15 cellular contexts compared by ENCODE assay signal in genomic region chr10:103683851-103684250, GRCh38.
DNase-seq lines count a peak whose midpoint lies in the region; ATAC-seq and TF ChIP-seq lines count a peak whose summit lies in the region.
"Had no signal": no experiment of that assay in that cellular context is flagged by ENCODE, and none has a peak within 500 bp of the region (broad histone marks: within the 10 kb centered on the region; RNA-seq: fewer than 3 reads in every experiment).

No MANE protein-coding gene starts in this region.

- CTCF ChIA-PET in PC-3 (lab: Charles Lee): no interaction called here

- no TSS peak for BruUV-seq in PC-3 (replicated peaks; lab: Mats Ljungman, UMichigan)

- no peak overlapping the region for H3K4me3 ChIP-seq in PC-3 (ENCODE audit: low read length)

- H3K9ac ChIP-seq in H9 (ENCODE audit: extremely low read depth, insufficient read length, low read length) (no peak overlapping the region), PC-3 (ENCODE audit: low read length) (no peak overlapping the region)

- no peak overlapping the region for H3K14ac ChIP-seq in H9 (ENCODE audit: insufficient read depth, low read length)

- H3K27me3 ChIP-seq in H9 (ENCODE audit: insufficient read depth, low read length): no peaks in the 10 kb centered on the region
- H3K27me3 ChIP-seq in PC-3 (ENCODE audit: low read length): no peaks in the 10 kb centered on the region

- no peak overlapping the region for H2BK5ac ChIP-seq in H9 (ENCODE audit: insufficient read length, low read length)

- no peaks in the 10 kb centered on the region for H3K9me3 ChIP-seq in H9 (ENCODE audit: control insufficient read depth, low read depth, low read length)
- no peaks in the 10 kb centered on the region for H3K9me3 ChIP-seq in PC-3 (ENCODE audit: low read length)

- no peak overlapping the region for H3K23ac ChIP-seq in H9 (ENCODE audit: insufficient read length, low read depth, low read length)

- POLR2A ChIA-PET in PC-3 (lab: Charles Lee; ENCODE audit: unreplicated experiment): no interaction called here

- intact Hi-C loops in dendritic cell treated with granulocyte-macrophage colony-stimulating factor and Interleukin-4, amounts not matched to agents 40 ng/mL and 50 ng/mL, for 4 days (cut with micrococcal nuclease): no loop called here
- intact Hi-C loops in PC-3 (cut with micrococcal nuclease): no loop called here

- H4K20me1 ChIP-seq in H9 (ENCODE audit: control insufficient read depth, insufficient read depth, insufficient read length): no peaks in the 10 kb centered on the region
- H4K20me1 ChIP-seq in PC-3 (ENCODE audit: low read length): no peaks in the 10 kb centered on the region

- H3K9me2 ChIP-seq in PC-3 (replicated peaks; ENCODE audit: low read length): no peaks in the 10 kb centered on the region

- DNase-seq in CD1c-positive myeloid dendritic cell (ENCODE audit: extremely low spot score): peak; percentile 30
- peak; percentile 47 for DNase-seq in H9
- no peak for DNase-seq in progenitor cell of endocrine pancreas (ENCODE audit: low spot score, unreplicated experiment)
- DNase-seq in germinal center (ENCODE audit: low spot score): no peak
- DNase-seq in activated CD4-positive, alpha-beta T cell treated with anti-CD3 and anti-CD28 coated beads for 1 hour: no peak
- no peak for DNase-seq in PC-3
- DNase-seq: AML-193; CD8-positive, alpha-beta T cell; MM.1S; NCI-H1417 treated with DMSO at 0.1 percent for 48 hours; NCI-H446; NCI-H748 treated with DMSO at 0.1 percent for 48 hours had no signal

- H3K36me3 Mint-ChIP-seq in H9 (ENCODE audit: insufficient read depth in 1 of 3, low read depth in 3 of 3) (no peaks in the 10 kb centered on the region), progenitor cell of endocrine pancreas (ENCODE audit: insufficient read depth) (peaks cover 1% of the 10 kb centered on the region)
- H3K36me3 Mint-ChIP-seq in dendritic cell treated with granulocyte-macrophage colony-stimulating factor and Interleukin-4, amounts not matched to agents 40 ng/mL and 50 ng/mL, for 4 days (ENCODE audit: low read depth): no peaks in the 10 kb centered on the region
- H3K36me3 Mint-ChIP-seq: CD8-positive, alpha-beta T cell had no signal

- no peaks in the 10 kb centered on the region for H3F3A ChIP-seq in PC-3 (ENCODE audit: low read length, unreplicated experiment)

- H3K4me1 ChIP-seq in H9 (ENCODE audit: insufficient read depth, low read length) (no peaks in the 10 kb centered on the region), PC-3 (ENCODE audit: insufficient read depth, low read length) (no peaks in the 10 kb centered on the region)

- no peak overlapping the region for H2BK15ac ChIP-seq in H9 (ENCODE audit: low read depth, low read length)

- H3K27me3 Mint-ChIP-seq in H9 (ENCODE audit: low read depth) (peaks cover 2% of the 10 kb centered on the region), progenitor cell of endocrine pancreas (no peaks in the 10 kb centered on the region)
- H3K27me3 Mint-ChIP-seq in dendritic cell treated with granulocyte-macrophage colony-stimulating factor and Interleukin-4, amounts not matched to agents 40 ng/mL and 50 ng/mL, for 4 days: peaks cover 12% of the 10 kb centered on the region

- no peak; the same call in 2 of the 3 replicates for TF ChIP-seq CTCF in H9 (conservative IDR thresholded peaks at IDR 0.05)
- no peak for TF ChIP-seq CTCF in progenitor cell of endocrine pancreas (IDR thresholded peaks at IDR 0.05; ENCODE audit: unreplicated experiment)
- TF ChIP-seq CTCF in PC-3 (conservative IDR thresholded peaks at IDR 0.05; ENCODE audit: low read depth, low read length): no peak

- WGBS in H9 (ENCODE audit: extremely low coverage, insufficient read length, low lambda C conversion rate): no CpG with 5 or more reads among the region's 4 CpGs

- H3T11ph ChIP-seq in H9 (ENCODE audit: low read length): no peak overlapping the region

- no peak for ATAC-seq in PC-3
- ATAC-seq: CD8-positive, alpha-beta T cell; Right ventricle myocardium inferior; SK-N-SH treated with all-trans-retinoic acid at 6 μM for 48 hours had no signal

- H3K4me2 ChIP-seq in H9 (ENCODE audit: insufficient read depth, insufficient read length, low read length) (no peak overlapping the region), PC-3 (ENCODE audit: low read length) (no peak overlapping the region)

- no peaks in the 10 kb centered on the region for H3K9me3 Mint-ChIP-seq in H9
- no peaks in the 10 kb centered on the region for H3K9me3 Mint-ChIP-seq in dendritic cell treated with granulocyte-macrophage colony-stimulating factor and Interleukin-4, amounts not matched to agents 40 ng/mL and 50 ng/mL, for 4 days
- H3K9me3 Mint-ChIP-seq in progenitor cell of endocrine pancreas (ENCODE audit: low read depth): no peaks in the 10 kb centered on the region
- H3K9me3 Mint-ChIP-seq: CD8-positive, alpha-beta T cell had no signal

- H3K18ac ChIP-seq in H9 (ENCODE audit: insufficient read length, low read depth, low read length): no peak overlapping the region

- H3K56ac ChIP-seq in H9 (ENCODE audit: insufficient read length, low read depth, low read length): no peak overlapping the region

- H3K23me2 ChIP-seq in H9 (ENCODE audit: insufficient read length, low read depth, low read length, poor library complexity, severe bottlenecking): no peaks in the 10 kb centered on the region

- no peak overlapping the region for H2BK20ac ChIP-seq in H9 (ENCODE audit: low read depth, low read length, poor library complexity, severe bottlenecking)

- no peak overlapping the region for H3K4ac ChIP-seq in H9 (ENCODE audit: low read depth, low read length)

- no peaks in the 10 kb centered on the region for H3K79me1 ChIP-seq in H9 (ENCODE audit: insufficient read depth, low read depth, low read length, poor library complexity, severe bottlenecking)

- no peak overlapping the region for H2BK12ac ChIP-seq in H9 (ENCODE audit: insufficient read length, low read depth, low read length)

- no peak overlapping the region for H4K8ac ChIP-seq in H9 (replicated peaks; ENCODE audit: insufficient read length, low read depth, low read length)

- no peaks in the 10 kb centered on the region for H3K36me3 ChIP-seq in PC-3 (ENCODE audit: low read depth, low read length)

- H3K27ac Mint-ChIP-seq in H9 (peak overlapping the region in 2 of 3 experiments; percentile 1 to 25; a peak in 2 of 7 replicates), progenitor cell of endocrine pancreas (peak overlapping the region; percentile 60)
- H3K27ac Mint-ChIP-seq in dendritic cell treated with granulocyte-macrophage colony-stimulating factor and Interleukin-4, amounts not matched to agents 40 ng/mL and 50 ng/mL, for 4 days: peak overlapping the region; percentile 3
- H3K27ac Mint-ChIP-seq: CD8-positive, alpha-beta T cell had no signal

- no peak overlapping the region for H2AFZ ChIP-seq in H9 (ENCODE audit: low read length)
- no peak overlapping the region for H2AFZ ChIP-seq in PC-3 (ENCODE audit: low read length)

- no peak overlapping the region for H3K27ac ChIP-seq in H9 (ENCODE audit: insufficient read length, low read depth, low read length)
- H3K27ac ChIP-seq in PC-3 (ENCODE audit: low read length): no peak overlapping the region

- H2AK5ac ChIP-seq in H9 (ENCODE audit: insufficient read length, low read length): no peak overlapping the region

- H3K79me2 ChIP-seq in H9 (ENCODE audit: insufficient read depth, low read length) (no peaks in the 10 kb centered on the region), PC-3 (ENCODE audit: low read length) (no peaks in the 10 kb centered on the region)

- H3K4me3 Mint-ChIP-seq in H9 (peak overlapping the region in 1 of 2 experiments; percentile 9; a peak in 1 of 5 replicates), progenitor cell of endocrine pancreas (ENCODE audit: low read depth) (no peak overlapping the region)
- no peak overlapping the region for H3K4me3 Mint-ChIP-seq in dendritic cell treated with granulocyte-macrophage colony-stimulating factor and Interleukin-4, amounts not matched to agents 40 ng/mL and 50 ng/mL, for 4 days
- H3K4me3 Mint-ChIP-seq: CD8-positive, alpha-beta T cell had no signal

- H2BK120ac ChIP-seq in H9 (ENCODE audit: low read depth, low read length, poor library complexity, severe bottlenecking): no peak overlapping the region

- no peak overlapping the region for H4K91ac ChIP-seq in H9 (ENCODE audit: insufficient read length, low read depth, low read length)

- no peak overlapping the region for H4K5ac ChIP-seq in H9 (ENCODE audit: insufficient read length, low read depth, low read length)

- H3K4me1 Mint-ChIP-seq in H9 (peaks cover 18 to 34% of the 10 kb centered on the region in 2 experiments), progenitor cell of endocrine pancreas (ENCODE audit: low read depth) (peaks cover 4% of the 10 kb centered on the region)
- peaks cover 27% of the 10 kb centered on the region for H3K4me1 Mint-ChIP-seq in dendritic cell treated with granulocyte-macrophage colony-stimulating factor and Interleukin-4, amounts not matched to agents 40 ng/mL and 50 ng/mL, for 4 days (ENCODE audit: low read depth)

Comparison
In these comparisons a context has a peak if more than half of its experiments do, and no peak if none do; other contexts are left out.
1. DNase-seq: peak in CD1c-positive myeloid dendritic cell (single experiment) and H9 (single experiment); none in progenitor cell of endocrine pancreas (single experiment), germinal center (single experiment), activated CD4-positive, alpha-beta T cell treated with anti-CD3 and anti-CD28 coated beads for 1 hour (single experiment) and PC-3 (single experiment).
2. H3K27ac Mint-ChIP-seq: peak in every context shown above with its lines; median percentile 60 in progenitor cell of endocrine pancreas; 13 in H9; 3 in dendritic cell treated with granulocyte-macrophage colony-stimulating factor and Interleukin-4, amounts not matched to agents 40 ng/mL and 50 ng/mL, for 4 days.